ENCODE assay signal across 8 cellular contexts in the genomic region with DNA sequence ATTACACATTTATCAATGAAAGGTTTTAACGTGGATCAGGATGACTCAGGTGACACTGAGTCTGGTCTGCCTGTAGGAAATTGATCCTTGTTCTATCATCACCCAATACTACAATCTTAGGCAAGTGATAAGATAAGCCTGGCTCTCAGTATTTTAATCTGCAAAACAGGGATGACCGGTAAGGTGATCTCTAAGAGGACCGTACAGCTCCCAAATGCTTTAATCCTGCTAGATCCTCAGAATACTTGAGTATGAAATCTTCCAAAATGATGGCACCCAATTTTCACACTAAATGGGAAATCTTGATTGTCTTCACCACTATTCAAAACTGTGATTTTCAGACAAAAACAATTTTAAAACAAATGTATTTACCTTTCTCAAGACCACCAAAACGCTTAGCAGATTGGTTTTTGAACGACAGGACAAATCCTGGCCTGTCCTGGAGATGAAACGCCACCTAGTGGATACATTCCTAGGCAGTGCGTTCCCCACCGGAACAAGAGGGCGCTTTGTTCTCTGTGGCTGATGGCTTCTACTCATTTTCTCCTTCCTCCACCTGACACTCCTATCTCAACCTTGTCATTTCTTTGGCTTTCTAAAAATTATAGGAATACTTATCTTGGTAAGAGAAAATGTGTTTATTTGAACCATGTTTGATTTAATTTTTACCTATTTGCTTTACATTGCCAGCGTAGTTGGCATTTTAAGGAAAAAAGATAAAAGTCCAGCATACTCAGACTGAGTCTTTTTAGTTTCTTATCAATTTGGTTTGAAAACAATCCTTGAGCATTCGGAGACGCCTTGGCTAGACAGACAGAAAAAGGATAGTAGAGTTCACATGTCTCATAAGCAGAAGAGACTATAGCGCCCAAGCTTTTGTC. TPM values are rescaled to one million over a fixed set of nuclear protein-coding genes. Genes with fewer than 3 reads are reported as not detected.
A peak's percentile ranks its signal among the peaks of the same experiment; 100 is the strongest.
DNase-seq lines count a peak whose midpoint lies in the region; ATAC-seq, FAIRE-seq and TF ChIP-seq lines count a peak whose summit lies in the region.

No MANE protein-coding gene starts in this region.

- DNase-seq in NCI-H2171 treated with DMSO at 0.1 percent for 48 hours (lab: John Stamatoyannopoulos, UW), result peak; percentile 1
- DNase-seq in NCI-H2171 (lab: John Stamatoyannopoulos, UW), result no peak
- peak; percentile 23 for DNase-seq in NCI-H1105 (lab: John Stamatoyannopoulos, UW)
- DNase-seq in WERI-Rb-1, result peak; percentile 80
- peak; percentile 80 to 81 for DNase-seq in cardiac fibroblast (ENCODE audit: low read depth in 2 of 2)
- no peak for DNase-seq in kidney
- DNase-seq in stimulated activated CD4-positive, alpha-beta T cell treated with anti-CD3 and anti-CD28 coated beads, Interleukin-2, amount 100 ng/mL, for 48 hours, result peak; percentile 32 to 42

- peak; percentile 72 for ATAC-seq in HG02588 (IDR thresholded peaks at IDR 0.05; ENCODE audit: unreplicated experiment)

- H3K36me3 ChIP-seq in WERI-Rb-1, result no peaks in the 10 kb centered on the region
- H3K36me3 ChIP-seq in kidney (ENCODE audit: control insufficient read depth in 1 of 2, insufficient read depth in 2 of 2, low read length in 2 of 2), result no peaks in the 10 kb centered on the region

- H3K27me3 ChIP-seq in WERI-Rb-1 (ENCODE audit: insufficient read depth, low read depth, severe bottlenecking), result no peaks in the 10 kb centered on the region

- no peaks in the 10 kb centered on the region for H3K4me1 ChIP-seq in kidney (ENCODE audit: control insufficient read depth in 1 of 2, insufficient read depth in 1 of 2, low read depth in 1 of 2, low read length in 2 of 2)

- H3K9ac ChIP-seq in kidney (ENCODE audit: low read length in 2 of 2), result no peak overlapping the region

- TF ChIP-seq CTCF in WERI-Rb-1 (IDR thresholded peaks at IDR 0.05; ENCODE audit: low read depth, low read length) (peak; percentile 90), cardiac fibroblast (IDR thresholded peaks at IDR 0.05; ENCODE audit: low read depth, low read length) (peak; percentile 98), kidney (IDR thresholded peaks at IDR 0.05; ENCODE audit: borderline replicate concordance, extremely low read depth, insufficient read depth) (peak; percentile 82)

- intact Hi-C loops in kidney (cut with DNase I), result no loop called here

- peak; percentile 71 for FAIRE-seq in kidney (lab: Jason Lieb, UNC)

- H3K4me3 ChIP-seq in WERI-Rb-1 (ENCODE audit: low read depth, low read length) (no peak overlapping the region), cardiac fibroblast (replicated peaks in 1 of 2; ENCODE audit: low read depth in 2 of 2, low read length in 2 of 2) (no peak overlapping the region), kidney (ENCODE audit: low read length in 2 of 2) (no peak overlapping the region)

- no peaks in the 10 kb centered on the region for H3K9me3 ChIP-seq in WERI-Rb-1 (ENCODE audit: severe bottlenecking)
- no peaks in the 10 kb centered on the region for H3K9me3 ChIP-seq in kidney (ENCODE audit: control insufficient read depth in 1 of 2, low read length in 2 of 2)

- H3K27ac ChIP-seq in WERI-Rb-1 (no peak overlapping the region), kidney (ENCODE audit: low read depth in 2 of 2, low read length in 2 of 2) (no peak overlapping the region)

RNA-seq across cellular contexts. Expression of a gene that starts 41.2 kb away (rescaled TPM):
- 226 TPM for total RNA-seq in kidney
- polyA plus RNA-seq in kidney (ENCODE audit: insufficient read depth, low read depth, low replicate concordance), result 2.1 TPM

Comparison
In these comparisons a context has a peak if more than half of its experiments do, and no peak if none do; other contexts are left out.
1. DNase-seq: peak in NCI-H2171 treated with DMSO at 0.1 percent for 48 hours (single experiment), NCI-H1105 (single experiment), WERI-Rb-1 (single experiment), cardiac fibroblast (2 of 2) and stimulated activated CD4-positive, alpha-beta T cell treated with anti-CD3 and anti-CD28 coated beads, Interleukin-2, amount 100 ng/mL, for 48 hours (2 of 2); none in NCI-H2171 (single experiment) and kidney (single experiment).
2. Peak in every context shown above with its lines, with median percentiles within 50 percentile points of each other: CTCF ChIP-seq.